Comparison of ENCODE assay signal across 8 cellular contexts in genomic region chr15:83282859-83283812, GRCh38. TPM values are rescaled to one million over a fixed set of nuclear protein-coding genes. Genes with fewer than 3 reads are reported as not detected.
DNase-seq lines count a peak whose midpoint lies in the region; ATAC-seq, FAIRE-seq and TF ChIP-seq lines count a peak whose summit lies in the region.

No MANE protein-coding gene starts in this region.

- no peaks in the 10 kb centered on the region for H3K9me1 ChIP-seq in endothelial cell of umbilical vein (replicated peaks; ENCODE audit: control insufficient read depth, extremely low read depth, insufficient read depth, low read length)

- H2AFZ ChIP-seq in endothelial cell of umbilical vein (ENCODE audit: low read depth, low read length) = peak overlapping the region; percentile 77

- no peaks in the 10 kb centered on the region for H4K20me1 ChIP-seq in endothelial cell of umbilical vein (replicated peaks; ENCODE audit: control insufficient read depth, extremely low read depth, insufficient read depth, low read length)

- H3K27ac ChIP-seq in endothelial cell of umbilical vein (ENCODE audit: insufficient read depth, low read depth, low read length) = peak overlapping the region; percentile 25

- H3K36me3 Mint-ChIP-seq in naive B cell = no peaks in the 10 kb centered on the region

- peaks cover 0 to 4% (median 0%) of the 10 kb centered on the region in 7 donors for H3K9me3 Mint-ChIP-seq in naive B cell

- H3K27me3 ChIP-seq in endothelial cell of umbilical vein (ENCODE audit: control insufficient read depth in 2 of 2, insufficient read depth in 2 of 2, low read length in 2 of 2) = peaks cover 3 to 9% of the 10 kb centered on the region in 2 experiments

- no peak overlapping the region for H3K27ac Mint-ChIP-seq in naive B cell

- peaks cover 53 to 73% (median 69%) of the 10 kb centered on the region in 3 donors for H3K27me3 Mint-ChIP-seq in naive B cell

- H3K4me3 Mint-ChIP-seq in naive B cell = peak overlapping the region in 7 of 8 donors; percentile 53 to 86 (median 68)

- ATAC-seq in naive B cell (ENCODE audit: low read depth in 2 of 2) (no peak), HG02970 (IDR thresholded peaks at IDR 0.05; ENCODE audit: low FRiP score, unreplicated experiment) (no peak), GM21447 (IDR thresholded peaks at IDR 0.05; ENCODE audit: unreplicated experiment) (no peak)

- H3K9ac ChIP-seq in endothelial cell of umbilical vein (replicated peaks; ENCODE audit: extremely low read depth, insufficient read depth, low read length) = peak overlapping the region; percentile 81

- CTCF ChIA-PET in endothelial cell of umbilical vein (lab: Charles Lee) = interaction anchor here (1.1 to 2.1 kb wide), 2 partner anchors 27 to 35 kb away, joined by 6 to 12 read pairs; no protein-coding TSS in a partner anchor

- no peak for FAIRE-seq in endothelial cell of umbilical vein (lab: Jason Lieb, UNC)

- H3K9me3 ChIP-seq in endothelial cell of umbilical vein (replicated peaks; ENCODE audit: control insufficient read depth, insufficient read depth, low read length) = no peaks in the 10 kb centered on the region

- H3K36me3 ChIP-seq in endothelial cell of umbilical vein (ENCODE audit: control insufficient read depth in 2 of 2, extremely low read depth in 1 of 2, insufficient read depth in 2 of 2, low read length in 2 of 2) = no peaks in the 10 kb centered on the region

- peaks cover 30% of the 10 kb centered on the region for H3K4me1 ChIP-seq in endothelial cell of umbilical vein (ENCODE audit: control insufficient read depth, extremely low read depth, insufficient read depth, low read length)

- peaks cover 8 to 16% (median 9%) of the 10 kb centered on the region in 3 donors for H3K4me1 Mint-ChIP-seq in naive B cell

- TSS peak; percentile 2 for BruUV-seq in endothelial cell of umbilical vein (replicated peaks; lab: Mats Ljungman, UMichigan)

- peak overlapping the region; percentile 68 for H3K4me2 ChIP-seq in endothelial cell of umbilical vein (ENCODE audit: insufficient read depth, low read length)

- peak overlapping the region; percentile 57 to 81 (median 74) for H3K4me3 ChIP-seq in endothelial cell of umbilical vein (replicated peaks in 1 of 3; ENCODE audit: insufficient read depth in 1 of 3, low read depth in 1 of 3, low read length in 3 of 3)

- POLR2A ChIA-PET in endothelial cell of umbilical vein (lab: Charles Lee) = interaction anchor here (0.7 kb wide), 1 partner anchor 544 kb away, joined by 6 read pairs; no protein-coding TSS in a partner anchor

- no peak for TF ChIP-seq CTCF in endothelial cell of umbilical vein (IDR thresholded peaks at IDR 0.05; ENCODE audit: extremely low read depth in 1 of 2, insufficient read depth in 1 of 2, low read depth in 1 of 2, low read length in 2 of 2)

- intact Hi-C loops in endothelial cell of umbilical vein (cut with micrococcal nuclease) = loop anchor here (5.0 kb wide), 1 partner anchor 271 kb away; the partner anchor contains the start of gene C15orf40

- dilution Hi-C loops in endothelial cell of umbilical vein (cut with MboI; ENCODE audit: extremely low pct_ligation_motif_present, low sequenced_read_pairs) = no loop called here

- DNase-seq in AG08395 (ENCODE audit: low spot score) (peak; percentile 42), LHCN-M2 (ENCODE audit: low read depth) (peak; percentile 67), endothelial cell of umbilical vein (ENCODE audit: low read depth, low spot score) (peak; percentile 47), naive B cell (no peak), NCI-H2227 treated with DMSO at 0.1 percent for 48 hours (lab: John Stamatoyannopoulos, UW) (no peak), superior temporal gyrus (ENCODE audit: extremely low spot score) (no peak)

- peaks cover 14% of the 10 kb centered on the region for H3K79me2 ChIP-seq in endothelial cell of umbilical vein (ENCODE audit: control insufficient read depth, insufficient read depth, low read length)

- TF ChIP-seq POLR2A in endothelial cell of umbilical vein (IDR thresholded peaks at IDR 0.05; ENCODE audit: low read depth, low read length) = no peak

TF ChIP-seq in endothelial cell of umbilical vein, 7 proteins besides CTCF, POLR2A, EP300 and RAD21:
- TF ChIP-seq MAX (IDR thresholded peaks at IDR 0.05; ENCODE audit: insufficient read depth, insufficient read length) = no peak
- TF ChIP-seq EZH2 (IDR thresholded peaks at IDR 0.05; ENCODE audit: borderline replicate concordance, low read depth, low read length, severe bottlenecking) = peak; percentile 72
- TF ChIP-seq FOS (IDR thresholded peaks at IDR 0.05; ENCODE audit: borderline replicate concordance, insufficient read depth, low read length) = no peak
- no peak for TF ChIP-seq JUN (IDR thresholded peaks at IDR 0.05; ENCODE audit: borderline replicate concordance, insufficient read depth, insufficient read length, low read depth)
- TF ChIP-seq MYC (IDR thresholded peaks at IDR 0.05; ENCODE audit: low read depth, low read length) = no peak
- TF ChIP-seq GATA2 (IDR thresholded peaks at IDR 0.05; ENCODE audit: insufficient read depth, insufficient read length, low read depth, low read length) = peak; percentile 12
- TF ChIP-seq POLR2AphosphoS5 (IDR thresholded peaks at IDR 0.05; ENCODE audit: insufficient read depth, low read depth, low read length) = no peak

RNA-seq across cellular contexts. Expression of gene BNC1, which starts 1.3 kb away (rescaled TPM):
- 11.5 and 13.8 TPM in 2 replicates for total RNA-seq in LHCN-M2 (2014; rRNA removed)
- polyA plus RNA-seq in LHCN-M2 (2012) = 4.7 TPM
- 2.9 and 3.4 TPM in 2 replicates for total RNA-seq in endothelial cell of umbilical vein
- polyA plus RNA-seq in endothelial cell of umbilical vein = 3.9 TPM in 2 replicates
- polyA plus RNA-seq in endothelial cell of umbilical vein (2011; cell fraction: cytosol; rRNA removed) = 5.8 and 5.9 TPM in 2 replicates
- 8.2 and 9.0 TPM in 2 replicates for polyA plus RNA-seq in endothelial cell of umbilical vein (2011; cell fraction: nucleus; rRNA removed)
- polyA plus RNA-seq in endothelial cell of umbilical vein (2012) = 3.2 and 7.9 TPM in 2 replicates
- 8.9 and 10.9 TPM in 2 replicates for polyA minus RNA-seq in endothelial cell of umbilical vein
- polyA minus RNA-seq in endothelial cell of umbilical vein (2011; cell fraction: cytosol; rRNA and poly(A)+ RNA removed) = not detected
- polyA minus RNA-seq in endothelial cell of umbilical vein (2011; cell fraction: nucleus; rRNA and poly(A)+ RNA removed) = 6.1 and 6.3 TPM in 2 replicates
- polyA plus RNA-seq in naive B cell (ENCODE audit: low read depth in 6 of 6) = not detected

Comparison
In these comparisons a context has a peak if more than half of its experiments do, and no peak if none do; other contexts are left out.
1. DNase-seq: peak in AG08395 (single experiment), LHCN-M2 (single experiment) and endothelial cell of umbilical vein (single experiment); none in naive B cell (single experiment), NCI-H2227 treated with DMSO at 0.1 percent for 48 hours (single experiment) and superior temporal gyrus (single experiment).